11 cellular contexts compared by ENCODE assay signal in the genomic region with DNA sequence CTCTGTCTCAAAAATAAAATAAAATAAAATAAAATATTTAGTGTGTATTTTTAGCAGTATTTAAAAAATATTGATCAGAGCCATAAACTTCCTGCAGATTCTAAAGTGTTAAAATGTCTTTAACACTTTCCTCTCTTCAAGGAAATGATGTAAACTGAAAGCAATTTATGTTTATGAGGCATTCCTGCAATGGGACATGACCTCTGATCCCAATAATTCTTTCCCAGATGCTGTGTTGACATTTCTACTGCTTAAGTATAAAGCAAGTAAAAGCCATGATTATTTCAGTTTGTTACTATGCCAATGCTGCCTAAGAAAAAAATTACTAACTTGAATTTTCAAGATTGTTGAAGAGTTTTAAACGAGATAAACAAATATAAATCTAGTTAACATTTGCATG. TPM values are rescaled to one million over a fixed set of nuclear protein-coding genes. Genes with fewer than 3 reads are reported as not detected.
A peak's percentile ranks its signal among the peaks of the same experiment; 100 is the strongest.
DNase-seq lines count a peak whose midpoint lies in the region; FAIRE-seq and TF ChIP-seq lines count a peak whose summit lies in the region.
"Had no signal": no experiment of that assay in that cellular context is flagged by ENCODE, and none has a peak within 500 bp of the region (broad histone marks: within the 10 kb centered on the region; RNA-seq: fewer than 3 reads in every experiment).

No MANE protein-coding gene starts in this region.

- FAIRE-seq in endothelial cell of umbilical vein (lab: Jason Lieb, UNC): peak; percentile 91

- no peaks in the 10 kb centered on the region for H3K9me2 ChIP-seq in PC-9 (ENCODE audit: insufficient read depth)

- intact Hi-C loops in PC-9 (cut with micrococcal nuclease; ENCODE audit: unreplicated experiment) (loop anchor here (5.0 kb wide), 1 partner anchor 48 kb away; no protein-coding TSS in a partner anchor), endothelial cell of umbilical vein (cut with micrococcal nuclease) (loop anchor here (1.0 to 10.0 kb wide), 2 partner anchors 105 to 461 kb away; a partner anchor contains a TSS), left ventricle myocardium inferior (cut with micrococcal nuclease) (no loop called here)

- H2BK15ac ChIP-seq in neuronal stem cell (ENCODE audit: low read length): no peak overlapping the region

- H3K4me2 ChIP-seq in PC-9: no peak overlapping the region
- H3K4me2 ChIP-seq in endothelial cell of umbilical vein (ENCODE audit: insufficient read depth, low read length): peak overlapping the region; percentile 54
- H3K4me2 ChIP-seq in neuronal stem cell (ENCODE audit: insufficient read depth, low read length, poor library complexity, severe bottlenecking): no peak overlapping the region

- CTCF ChIA-PET in PC-9 (lab: Charles Lee) (no interaction called here), endothelial cell of umbilical vein (lab: Charles Lee) (interaction anchor here (1.2 kb wide), 1 partner anchor 106 kb away, joined by 5 read pairs; no protein-coding TSS in a partner anchor)

- H3F3A ChIP-seq in PC-9 (ENCODE audit: insufficient read depth, low read depth): peaks cover 15% of the 10 kb centered on the region; the same call in 1 of the 2 replicates

- H3K23ac ChIP-seq in neuronal stem cell (ENCODE audit: low read depth, low read length, poor library complexity): no peak overlapping the region

- DNase-seq in GM03348 (ENCODE audit: low spot score) (peak; percentile 28), PC-9 (peak in 1 of 2 experiments; percentile 78), endothelial cell of umbilical vein (ENCODE audit: low read depth, low spot score) (peak; percentile 96), pulmonary artery endothelial cell (ENCODE audit: low read depth, low spot score) (peak; percentile 87), neuronal stem cell (ENCODE audit: low spot score) (no peak), left ventricle myocardium inferior (no peak), hippocampal formation (lab: John Stamatoyannopoulos, UW) (no peak), epidermal melanocyte (ENCODE audit: insufficient read length, low spot score) (no peak)
- DNase-seq: activated T-cell treated with anti-CD3 and anti-CD28 coated beads, Interleukin-2, amount 50 U/mL, for 1 hour; NCI-H446 had no signal

- no peak overlapping the region for H2AK5ac ChIP-seq in neuronal stem cell (ENCODE audit: low read depth, low read length)

- H3K18ac ChIP-seq in neuronal stem cell (ENCODE audit: low read length): no peak overlapping the region

- no TSS peak for BruUV-seq in PC-9 (replicated peaks; lab: Mats Ljungman, UMichigan)
- no TSS peak for BruUV-seq in endothelial cell of umbilical vein (replicated peaks; lab: Mats Ljungman, UMichigan)

- H3K36me3 ChIP-seq in PC-9 (ENCODE audit: low read depth) (no peaks in the 10 kb centered on the region), endothelial cell of umbilical vein (ENCODE audit: control insufficient read depth in 2 of 2, extremely low read depth in 1 of 2, insufficient read depth in 2 of 2, low read length in 2 of 2) (no peaks in the 10 kb centered on the region), neuronal stem cell (replicated peaks in 1 of 2; ENCODE audit: control insufficient read depth in 2 of 2, insufficient read depth in 2 of 2, low read length in 2 of 2) (peaks cover 0 to 16% of the 10 kb centered on the region in 2 donors), left ventricle myocardium inferior (no peaks in the 10 kb centered on the region)
- H3K36me3 ChIP-seq: prostate gland had no signal

- no peaks in the 10 kb centered on the region for H3K27me3 ChIP-seq in PC-9 (ENCODE audit: insufficient read depth, low read depth)
- no peaks in the 10 kb centered on the region for H3K27me3 ChIP-seq in endothelial cell of umbilical vein (ENCODE audit: control insufficient read depth in 2 of 2, insufficient read depth in 2 of 2, low read length in 2 of 2)
- no peaks in the 10 kb centered on the region for H3K27me3 ChIP-seq in neuronal stem cell (ENCODE audit: control insufficient read depth in 3 of 3, insufficient read depth in 3 of 3, low read depth in 1 of 3, low read length in 3 of 3)
- no peaks in the 10 kb centered on the region for H3K27me3 ChIP-seq in left ventricle myocardium inferior (ENCODE audit: low read depth)

- no peak overlapping the region for H3K4me3 ChIP-seq in PC-9
- no peak overlapping the region for H3K4me3 ChIP-seq in endothelial cell of umbilical vein (replicated peaks in 1 of 3; ENCODE audit: insufficient read depth in 1 of 3, low read depth in 1 of 3, low read length in 3 of 3)
- H3K4me3 ChIP-seq in neuronal stem cell (ENCODE audit: low read length in 2 of 2): no peak overlapping the region
- no peak overlapping the region for H3K4me3 ChIP-seq in left ventricle myocardium inferior
- H3K4me3 ChIP-seq: prostate gland had no signal

- H3K9ac ChIP-seq in endothelial cell of umbilical vein (replicated peaks; ENCODE audit: extremely low read depth, insufficient read depth, low read length) (peak overlapping the region; percentile 69), neuronal stem cell (ENCODE audit: low read depth, low read length, poor library complexity) (no peak overlapping the region)

- no peak for TF ChIP-seq CTCF in PC-9 (conservative IDR thresholded peaks at IDR 0.05)
- no peak for TF ChIP-seq CTCF in endothelial cell of umbilical vein (IDR thresholded peaks at IDR 0.05; ENCODE audit: extremely low read depth in 1 of 2, insufficient read depth in 1 of 2, low read depth in 1 of 2, low read length in 2 of 2)
- TF ChIP-seq CTCF in left ventricle myocardium inferior (IDR thresholded peaks at IDR 0.05; ENCODE audit: borderline replicate concordance): no peak

- no peak overlapping the region for H3K4ac ChIP-seq in neuronal stem cell (ENCODE audit: low read length)

- H4K8ac ChIP-seq in neuronal stem cell (ENCODE audit: low read depth, low read length): no peak overlapping the region

- H2BK120ac ChIP-seq in neuronal stem cell (ENCODE audit: low read depth, low read length): no peak overlapping the region

- H3K9me3 ChIP-seq in PC-9 (ENCODE audit: insufficient read depth, low read depth): no peaks in the 10 kb centered on the region; the same call in 1 of the 2 replicates
- no peaks in the 10 kb centered on the region for H3K9me3 ChIP-seq in endothelial cell of umbilical vein (replicated peaks; ENCODE audit: control insufficient read depth, insufficient read depth, low read length)
- H3K9me3 ChIP-seq in neuronal stem cell (replicated peaks in 1 of 2; ENCODE audit: control insufficient read depth in 2 of 2, insufficient read depth in 1 of 2, low read depth in 1 of 2, low read length in 2 of 2): no peaks in the 10 kb centered on the region
- no peaks in the 10 kb centered on the region for H3K9me3 ChIP-seq in left ventricle myocardium inferior (replicated peaks)
- H3K9me3 ChIP-seq: prostate gland had no signal

- H3K9me1 ChIP-seq in endothelial cell of umbilical vein (replicated peaks; ENCODE audit: control insufficient read depth, extremely low read depth, insufficient read depth, low read length): no peaks in the 10 kb centered on the region

- no peak overlapping the region for H2BK12ac ChIP-seq in neuronal stem cell (ENCODE audit: low read length)

- H3K27ac ChIP-seq in PC-9 (peak overlapping the region; percentile 87), endothelial cell of umbilical vein (ENCODE audit: insufficient read depth, low read depth, low read length) (peak overlapping the region; percentile 95), neuronal stem cell (replicated peaks; ENCODE audit: low read length) (no peak overlapping the region), left ventricle myocardium inferior (replicated peaks) (no peak overlapping the region)
- H3K27ac ChIP-seq: prostate gland had no signal

- no CpG with 5 or more reads among the region's 1 CpG for WGBS in neuronal stem cell (ENCODE audit: extremely low coverage in 2 of 2, insufficient read length in 2 of 2, insufficient replicate concordance in 1 of 2), 2 donors

- H2AFZ ChIP-seq in PC-9: no peak overlapping the region
- H2AFZ ChIP-seq in endothelial cell of umbilical vein (ENCODE audit: low read depth, low read length): no peak overlapping the region
- no peak overlapping the region for H2AFZ ChIP-seq in neuronal stem cell (ENCODE audit: low read length)

- H2BK5ac ChIP-seq in neuronal stem cell (ENCODE audit: low read length): no peak overlapping the region

- H3K4me1 ChIP-seq in PC-9 (replicated peaks; ENCODE audit: insufficient read depth) (peaks cover 21% of the 10 kb centered on the region), endothelial cell of umbilical vein (ENCODE audit: control insufficient read depth, extremely low read depth, insufficient read depth, low read length) (peaks cover 45% of the 10 kb centered on the region), neuronal stem cell (ENCODE audit: control insufficient read depth in 2 of 2, insufficient read depth in 1 of 2, low read depth in 1 of 2, low read length in 2 of 2) (peaks cover 7 to 16% of the 10 kb centered on the region in 2 donors), left ventricle myocardium inferior (peaks cover 20% of the 10 kb centered on the region)
- H3K4me1 ChIP-seq: prostate gland had no signal

- no peaks in the 10 kb centered on the region for H3K79me1 ChIP-seq in neuronal stem cell (ENCODE audit: low read depth, low read length)

- H3K79me2 ChIP-seq in PC-9 (ENCODE audit: low read depth) (no peaks in the 10 kb centered on the region), endothelial cell of umbilical vein (ENCODE audit: control insufficient read depth, insufficient read depth, low read length) (no peaks in the 10 kb centered on the region)

- POLR2A ChIA-PET in PC-9 (lab: Charles Lee; ENCODE audit: unreplicated experiment) (no interaction called here), endothelial cell of umbilical vein (lab: Charles Lee) (no interaction called here)

- H4K91ac ChIP-seq in neuronal stem cell (ENCODE audit: low read depth, low read length, poor library complexity): no peak overlapping the region

- peak; percentile 39 for TF ChIP-seq POLR2A in endothelial cell of umbilical vein (IDR thresholded peaks at IDR 0.05; ENCODE audit: low read depth, low read length)

- dilution Hi-C loops in endothelial cell of umbilical vein (cut with MboI; ENCODE audit: extremely low pct_ligation_motif_present, low sequenced_read_pairs): no loop called here

- H4K20me1 ChIP-seq in PC-9 (ENCODE audit: insufficient read depth) (no peaks in the 10 kb centered on the region), endothelial cell of umbilical vein (replicated peaks; ENCODE audit: control insufficient read depth, extremely low read depth, insufficient read depth, low read length) (no peaks in the 10 kb centered on the region)

- no peak overlapping the region for H3K14ac ChIP-seq in neuronal stem cell (ENCODE audit: low read length)

RNA-seq across cellular contexts. Expression of a gene that starts 29.0 kb away (rescaled TPM):
- total RNA-seq in PC-9 (2021): 16.5 and 19.5 TPM in 2 replicates
- 26.4 and 28.0 TPM in 2 replicates for total RNA-seq in endothelial cell of umbilical vein
- 20.5 and 25.5 TPM in 2 replicates for polyA plus RNA-seq in endothelial cell of umbilical vein
- polyA plus RNA-seq in endothelial cell of umbilical vein (2011; cell fraction: cytosol; rRNA removed): 17.4 and 21.0 TPM in 2 replicates
- polyA plus RNA-seq in endothelial cell of umbilical vein (2011; cell fraction: nucleus; rRNA removed): 9.0 and 12.0 TPM in 2 replicates
- 12.1 and 24.0 TPM in 2 replicates for polyA plus RNA-seq in endothelial cell of umbilical vein (2012)
- 26.5 and 30.0 TPM in 2 replicates for polyA minus RNA-seq in endothelial cell of umbilical vein
- 10.4 TPM for polyA minus RNA-seq in endothelial cell of umbilical vein (2011; cell fraction: cytosol; rRNA and poly(A)+ RNA removed)
- polyA minus RNA-seq in endothelial cell of umbilical vein (2011; cell fraction: nucleus; rRNA and poly(A)+ RNA removed): 11.8 and 14.5 TPM in 2 replicates
- 18.6 and 29.8 TPM in 2 replicates for total RNA-seq in pulmonary artery endothelial cell
- 18.2 TPM for polyA plus RNA-seq in neuronal stem cell (2013, experiment 1 of 2)
- polyA plus RNA-seq in neuronal stem cell (2013, experiment 2 of 2): 17.5 TPM
- 27.3 TPM for total RNA-seq in left ventricle myocardium inferior

Comparison
In these comparisons a context has a peak if more than half of its experiments do, and no peak if none do; other contexts are left out.
1. DNase-seq: peak in GM03348 (single experiment), endothelial cell of umbilical vein (single experiment) and pulmonary artery endothelial cell (single experiment); none in neuronal stem cell (single experiment), left ventricle myocardium inferior (single experiment), hippocampal formation (0 of 2) and epidermal melanocyte (single experiment).
2. H3K27ac ChIP-seq: peak in PC-9 (single experiment) and endothelial cell of umbilical vein (single experiment); none in neuronal stem cell (single experiment) and left ventricle myocardium inferior (single experiment).